ENCODE assay signal across 8 cellular contexts in the genomic region with DNA sequence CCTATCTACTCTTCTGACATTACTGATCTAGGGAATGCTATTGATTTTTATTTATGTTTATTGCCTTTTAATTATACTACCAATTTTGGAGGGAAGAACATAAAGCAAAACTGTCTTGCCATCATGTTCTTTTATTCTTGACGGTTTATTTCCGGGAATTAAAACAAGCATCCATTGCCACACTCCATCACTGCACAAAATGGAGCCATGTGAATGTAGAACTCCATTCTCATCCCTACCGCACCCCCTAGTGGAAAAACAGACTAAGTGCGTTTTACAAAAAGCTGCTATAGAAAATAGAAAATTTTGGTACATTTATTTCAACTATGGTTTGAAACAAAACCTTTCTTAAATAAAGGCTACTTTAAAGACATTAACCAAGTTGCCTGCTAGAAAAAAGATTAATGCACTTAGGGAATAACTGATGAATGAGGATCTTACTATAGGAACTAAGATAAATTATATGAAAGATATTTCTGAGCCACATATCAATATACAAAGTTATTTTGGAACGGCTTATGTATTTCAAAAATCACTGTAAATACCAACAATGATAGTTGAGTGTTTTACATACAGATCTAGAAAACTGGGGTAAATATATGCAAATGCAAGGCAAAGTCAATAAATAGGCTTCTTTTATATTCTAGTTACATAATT. TPM values are rescaled to one million over a fixed set of nuclear protein-coding genes. Genes with fewer than 3 reads are reported as not detected.
DNase-seq lines count a peak whose midpoint lies in the region; ATAC-seq and TF ChIP-seq lines count a peak whose summit lies in the region.

No MANE protein-coding gene starts in this region.

- H3K27me3 ChIP-seq in right atrium auricular region: no peaks in the 10 kb centered on the region

- H3K9me3 Mint-ChIP-seq in activated T-helper 17 cell treated with anti-CD3 and anti-CD28 coated beads, Interleukin-2, amount 50 U/mL, for 72 hours: no peaks in the 10 kb centered on the region

- H3K36me3 Mint-ChIP-seq in activated T-helper 17 cell treated with anti-CD3 and anti-CD28 coated beads, Interleukin-2, amount 50 U/mL, for 72 hours (ENCODE audit: low read depth): peaks cover 33% of the 10 kb centered on the region

- no peaks in the 10 kb centered on the region for H3K27me3 Mint-ChIP-seq in activated T-helper 17 cell treated with anti-CD3 and anti-CD28 coated beads, Interleukin-2, amount 50 U/mL, for 72 hours

- no peaks in the 10 kb centered on the region for H3K4me1 Mint-ChIP-seq in activated T-helper 17 cell treated with anti-CD3 and anti-CD28 coated beads, Interleukin-2, amount 50 U/mL, for 72 hours

- no peak overlapping the region for H3K4me3 ChIP-seq in right atrium auricular region
- H3K4me3 ChIP-seq in skeletal muscle cell (ENCODE audit: low read depth, low read length): no peak overlapping the region

- no peaks in the 10 kb centered on the region for H3K36me3 ChIP-seq in right atrium auricular region

- H3K27ac Mint-ChIP-seq in activated T-helper 17 cell treated with anti-CD3 and anti-CD28 coated beads, Interleukin-2, amount 50 U/mL, for 72 hours: no peak overlapping the region

- ATAC-seq in GM19324 (IDR thresholded peaks at IDR 0.05; ENCODE audit: low FRiP score, unreplicated experiment) (peak; percentile 32), HG03175 (IDR thresholded peaks at IDR 0.05; ENCODE audit: unreplicated experiment) (peak; percentile 59), GM21825 (IDR thresholded peaks at IDR 0.05; ENCODE audit: unreplicated experiment) (no peak)
- peak; percentile 43 for ATAC-seq in activated T-helper 17 cell treated with anti-CD3 and anti-CD28 coated beads, Interleukin-2, amount 50 U/mL, for 72 hours (replicated peaks)

- peak; percentile 69 to 84 for TF ChIP-seq CTCF in right atrium auricular region (IDR thresholded peaks at IDR 0.05)

- H3K4me3 Mint-ChIP-seq in activated T-helper 17 cell treated with anti-CD3 and anti-CD28 coated beads, Interleukin-2, amount 50 U/mL, for 72 hours: no peak overlapping the region

- no peaks in the 10 kb centered on the region for H3K4me1 ChIP-seq in right atrium auricular region

- H3K9me3 ChIP-seq in right atrium auricular region: no peaks in the 10 kb centered on the region

- DNase-seq in COR-L47 (lab: John Stamatoyannopoulos, UW): peak; percentile 60
- DNase-seq in NCI-H2227 (lab: John Stamatoyannopoulos, UW; ENCODE audit: unreplicated experiment): peak; percentile 85
- no peak for DNase-seq in right atrium auricular region (ENCODE audit: low spot score)
- peak; percentile 29 for DNase-seq in skeletal muscle cell (ENCODE audit: low read depth)

- H3K27ac ChIP-seq in right atrium auricular region: no peak overlapping the region

RNA-seq across cellular contexts. Expression of gene OXCT1, which starts 26.6 kb away (rescaled TPM):
- total RNA-seq in activated T-helper 17 cell treated with anti-CD3 and anti-CD28 coated beads, Interleukin-2, amount 50 U/mL, for 72 hours: 10 to 100 TPM; 49.9 to 74.4 TPM
- 100 to 1,000 TPM in 1 of 2 donors, 10 to 100 TPM in 1; 32.8 to 161 TPM for total RNA-seq in right atrium auricular region
